In the genomic region with DNA sequence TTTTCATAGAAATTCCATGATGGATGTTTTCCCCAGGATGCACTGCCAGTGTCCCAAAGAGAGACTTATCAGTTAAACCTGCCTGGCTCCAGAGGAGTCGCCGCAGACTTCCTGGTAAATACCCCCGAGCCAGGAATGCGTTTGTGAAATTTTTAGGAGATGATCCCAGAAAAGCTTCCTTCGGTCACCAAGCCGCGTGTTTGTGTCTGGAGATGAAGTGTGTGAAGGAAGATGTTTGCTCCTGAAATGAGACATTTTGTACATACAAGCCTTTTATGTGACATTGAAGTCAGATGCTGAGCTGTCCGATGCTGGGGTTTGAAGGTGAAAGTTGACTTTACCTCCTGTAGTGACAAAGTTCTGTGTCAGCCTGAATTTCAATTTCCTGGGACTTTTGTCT, we compare ENCODE assay signal across 20 cellular contexts.
DNase-seq lines count a peak whose midpoint lies in the region; ATAC-seq, FAIRE-seq and TF ChIP-seq lines count a peak whose summit lies in the region.
"Had no signal": no experiment of that assay in that cellular context is flagged by ENCODE, and none has a peak within 500 bp of the region (broad histone marks: within the 10 kb centered on the region; RNA-seq: fewer than 3 reads in every experiment).

No MANE protein-coding gene starts in this region.

- no peak overlapping the region for H2AK5ac ChIP-seq in trophoblast cell (ENCODE audit: low read length)

- in situ Hi-C loops in GM12878 (cut with MboI): no loop called here

- POLR2A ChIA-PET in GM12878 (lab: Charles Lee): interaction anchor here (0.8 to 1.5 kb wide), 8 partner anchors 9 to 76 kb away, joined by 3 to 10 read pairs (median 4); no protein-coding TSS in a partner anchor

- H3K4me1 ChIP-seq in GM12878 (ENCODE audit: control insufficient read depth, insufficient read depth, low read length): peaks cover 75% of the 10 kb centered on the region
- H3K4me1 ChIP-seq in trophoblast cell (ENCODE audit: control insufficient read depth in 1 of 2, insufficient read depth in 2 of 2, low read length in 2 of 2): peaks cover 45 to 50% of the 10 kb centered on the region in 2 experiments

- H4K20me1 ChIP-seq in GM12878 (ENCODE audit: control insufficient read depth, insufficient read depth): no peaks in the 10 kb centered on the region

- no peak overlapping the region for H4K12ac ChIP-seq in trophoblast cell (ENCODE audit: low read depth, low read length)

- H3K36me3 Mint-ChIP-seq in endothelial cell (ENCODE audit: low read depth, unreplicated experiment): peaks cover 2% of the 10 kb centered on the region
- H3K36me3 Mint-ChIP-seq: WTC11 had no signal

- no peak for TF ChIP-seq EP300 in GM12878 (IDR thresholded peaks at IDR 0.05; ENCODE audit: borderline replicate concordance in 1 of 2, control insufficient read depth in 1 of 2, low read depth in 2 of 2, low read length in 2 of 2)

- TF ChIP-seq POLR2A in GM12878 (IDR thresholded peaks at IDR 0.05; ENCODE audit: low read depth, low read length): no peak

- no peak for ATAC-seq in GM12878
- ATAC-seq: esophagus mucosa; left lobe of liver; naive thymus-derived CD8-positive, alpha-beta T cell; WTC11 had no signal

- no peak for FAIRE-seq in GM12878 (lab: Jason Lieb, UNC)
- FAIRE-seq: G401.6 had no signal

- H2BK5ac ChIP-seq in trophoblast cell (ENCODE audit: low read depth, low read length, poor library complexity): peak overlapping the region; percentile 93

- H3K79me2 ChIP-seq in GM12878 (ENCODE audit: control insufficient read depth, insufficient read depth, low read length) (peaks cover 52% of the 10 kb centered on the region), trophoblast cell (ENCODE audit: control insufficient read depth, insufficient read depth, low read length, poor library complexity) (peaks cover 14% of the 10 kb centered on the region)

- intact Hi-C loops in GM12878 (cut with micrococcal nuclease; ENCODE audit: unreplicated experiment): loop anchor here (10.0 kb wide), 1 partner anchor 270 kb away; no protein-coding TSS in a partner anchor

- H3K4ac ChIP-seq in trophoblast cell (ENCODE audit: low read depth, low read length): no peak overlapping the region

- peaks cover 7% of the 10 kb centered on the region for H3K9me3 ChIP-seq in KOPT-K1 (ENCODE audit: insufficient read depth, low read length, poor library complexity, severe bottlenecking)
- H3K9me3 ChIP-seq in GM12878 (replicated peaks; ENCODE audit: control insufficient read depth, insufficient read depth, low read length): no peaks in the 10 kb centered on the region
- H3K9me3 ChIP-seq in trophoblast cell (ENCODE audit: insufficient read depth, low read depth, low read length): no peaks in the 10 kb centered on the region
- H3K9me3 ChIP-seq: tibial nerve had no signal

- H3K79me1 ChIP-seq in trophoblast cell (ENCODE audit: low read length): peaks cover 47% of the 10 kb centered on the region

- H3K4me2 ChIP-seq in GM12878 (ENCODE audit: control insufficient read depth, insufficient read depth) (peak overlapping the region; percentile 61; the same call in 1 of the 2 replicates), trophoblast cell (ENCODE audit: low read length) (no peak overlapping the region)

- SMC1A ChIA-PET in GM12878 (lab: Charles Lee; ENCODE audit: uncharacterized antibody, unreplicated experiment): interaction anchor here (0.7 to 4.9 kb wide), 14 partner anchors 10 to 227 kb away, joined by 3 to 51 read pairs (median 4); no protein-coding TSS in a partner anchor

- no TSS peak for BruUV-seq in GM12878 (replicated peaks; lab: Mats Ljungman, UMichigan)

- H3K27me3 ChIP-seq in GM12878 (replicated peaks in 1 of 2; ENCODE audit: control insufficient read depth in 2 of 2, insufficient read depth in 2 of 2, low read length in 1 of 2) (no peaks in the 10 kb centered on the region), trophoblast cell (ENCODE audit: insufficient read depth, low read length) (no peaks in the 10 kb centered on the region)
- H3K27me3 ChIP-seq: tibial nerve had no signal

- TF ChIP-seq CTCF in GM12878 (IDR thresholded peaks at IDR 0.05 in 2 of 3, conservative IDR thresholded peaks at IDR 0.05 in 1 of 3; ENCODE audit: control insufficient read depth in 2 of 3, extremely low read depth in 1 of 3, insufficient read depth in 1 of 3, low read depth in 3 of 3, low read length in 3 of 3) (no peak), endothelial cell (IDR thresholded peaks at IDR 0.05; ENCODE audit: unreplicated experiment) (no peak)

- DNase-seq in SIG-M5 treated with dmso at 0.1 percent for 504 hours (lab: John Stamatoyannopoulos, UW; ENCODE audit: unreplicated experiment) (peak; percentile 31), SIG-M5 (lab: John Stamatoyannopoulos, UW) (no peak), GM12878 (ENCODE audit: low read depth, low spot score) (no peak), trophoblast cell (peak; percentile 63 to 67), endothelial cell (ENCODE audit: low spot score) (no peak), medulla oblongata (ENCODE audit: extremely low spot score) (no peak), substantia nigra (lab: John Stamatoyannopoulos, UW) (no peak)
- DNase-seq: CD8-positive, alpha-beta memory T cell; naive thymus-derived CD8-positive, alpha-beta T cell; NCI-H1092 treated with DMSO at 0.1 percent for 48 hours; NCI-H345; stimulated activated CD4-positive, alpha-beta T cell treated with anti-CD3 and anti-CD28 coated beads, Interleukin-4, amount 100 ng/mL, for 1 hour had no signal

- no peak for TF ChIP-seq RAD21 in GM12878 (IDR thresholded peaks at IDR 0.05; ENCODE audit: insufficient read depth, low read depth, low read length)

- peaks cover 6% of the 10 kb centered on the region for H3K27me3 Mint-ChIP-seq in endothelial cell (ENCODE audit: unreplicated experiment)
- H3K27me3 Mint-ChIP-seq: naive thymus-derived CD8-positive, alpha-beta T cell had no signal

- H3K36me3 ChIP-seq in KOPT-K1 (ENCODE audit: insufficient read depth, low read length): peaks cover 26% of the 10 kb centered on the region
- peaks cover 2 to 3% of the 10 kb centered on the region in 2 experiments; a peak in 3 of 4 replicates for H3K36me3 ChIP-seq in GM12878 (ENCODE audit: control insufficient read depth in 2 of 2, insufficient read depth in 2 of 2, low read length in 1 of 2)
- no peaks in the 10 kb centered on the region for H3K36me3 ChIP-seq in trophoblast cell (ENCODE audit: control insufficient read depth in 1 of 2, insufficient read depth in 2 of 2, low read length in 2 of 2)
- H3K36me3 ChIP-seq: tibial nerve had no signal

- peak overlapping the region; percentile 97 for H3K27ac ChIP-seq in KOPT-K1 (ENCODE audit: low read depth, low read length, poor library complexity, severe bottlenecking)
- peak overlapping the region; percentile 92 for H3K27ac ChIP-seq in GM12878 (ENCODE audit: control insufficient read depth, insufficient read depth)
- H3K27ac ChIP-seq in trophoblast cell (ENCODE audit: low read depth, low read length): peak overlapping the region; percentile 94
- H3K27ac ChIP-seq in substantia nigra (ENCODE audit: low read depth, low read length, poor library complexity, severe bottlenecking): no peak overlapping the region
- H3K27ac ChIP-seq: 22Rv1, tibial nerve had no signal

- 94% methylated on average over 8 of the region's 8 CpGs for WGBS in GM12878 (ENCODE audit: insufficient coverage, insufficient replicate concordance, low lambda C conversion rate, missing lambda C conversion rate)
- WGBS in trophoblast cell (ENCODE audit: extremely low coverage, insufficient coverage, insufficient read length): no CpG with 5 or more reads among the region's 8 CpGs

- CTCF ChIA-PET in GM12878 (lab: Yijun Ruan, JAX): interaction anchor here (0.8 to 3.0 kb wide), 7 partner anchors 21 to 227 kb away, joined by 3 to 13 read pairs (median 3); no protein-coding TSS in a partner anchor

- RAD21 ChIA-PET in GM12878 (lab: Charles Lee; ENCODE audit: unreplicated experiment): interaction anchor here (1.0 to 4.6 kb wide), 8 partner anchors 10 to 202 kb away, joined by 3 to 30 read pairs (median 5); no protein-coding TSS in a partner anchor

- peak overlapping the region; percentile 97 for H4K91ac ChIP-seq in trophoblast cell (ENCODE audit: low read depth, low read length)

- H3K9me3 Mint-ChIP-seq in endothelial cell (ENCODE audit: unreplicated experiment): no peaks in the 10 kb centered on the region
- H3K9me3 Mint-ChIP-seq: CD8-positive, alpha-beta memory T cell; dendritic cell treated with granulocyte-macrophage colony-stimulating factor and Interleukin-4, amounts not matched to agents 40 ng/mL and 50 ng/mL, for 4 days; naive thymus-derived CD8-positive, alpha-beta T cell; WTC11 had no signal

- H3K23ac ChIP-seq in trophoblast cell (ENCODE audit: low read length): no peak overlapping the region

- H2AFZ ChIP-seq in GM12878 (ENCODE audit: control insufficient read depth, low read depth, low read length): no peak overlapping the region
- H2AFZ ChIP-seq in trophoblast cell (ENCODE audit: insufficient read depth, low read length, poor library complexity): no peak overlapping the region

- peak overlapping the region; percentile 23 for H2BK12ac ChIP-seq in trophoblast cell (ENCODE audit: low read length)

- H3K27ac Mint-ChIP-seq in endothelial cell (ENCODE audit: unreplicated experiment): no peak overlapping the region
- H3K27ac Mint-ChIP-seq: dendritic cell treated with granulocyte-macrophage colony-stimulating factor and Interleukin-4, amounts not matched to agents 40 ng/mL and 50 ng/mL, for 4 days had no signal

- H3K14ac ChIP-seq in trophoblast cell (ENCODE audit: low read length): no peak overlapping the region

- H3K18ac ChIP-seq in trophoblast cell (ENCODE audit: low read length): no peak overlapping the region

- H4K8ac ChIP-seq in trophoblast cell (ENCODE audit: low read depth, low read length): no peak overlapping the region

- peak overlapping the region; percentile 54 for H3K9ac ChIP-seq in GM12878 (ENCODE audit: control insufficient read depth, insufficient read depth, low read length)
- no peak overlapping the region for H3K9ac ChIP-seq in trophoblast cell (ENCODE audit: low read length)

- H3K4me3 ChIP-seq in GM12878: no peak overlapping the region
- no peak overlapping the region for H3K4me3 ChIP-seq in trophoblast cell (ENCODE audit: low read depth, low read length)
- H3K4me3 ChIP-seq: tibial nerve had no signal

- no peak overlapping the region for H2BK120ac ChIP-seq in trophoblast cell (ENCODE audit: insufficient read depth, low read length, poor library complexity)

- no peak overlapping the region for H3K4me3 Mint-ChIP-seq in endothelial cell (ENCODE audit: unreplicated experiment)
- H3K4me3 Mint-ChIP-seq: CD8-positive, alpha-beta memory T cell; dendritic cell treated with granulocyte-macrophage colony-stimulating factor and Interleukin-4, amounts not matched to agents 40 ng/mL and 50 ng/mL, for 4 days; naive thymus-derived CD8-positive, alpha-beta T cell; WTC11 had no signal

- H3K4me1 Mint-ChIP-seq in endothelial cell (ENCODE audit: unreplicated experiment): peaks cover 28% of the 10 kb centered on the region

TF ChIP-seq in GM12878, 131 proteins besides CTCF, POLR2A, EP300 and RAD21:
- TF ChIP-seq STAT1 (conservative IDR thresholded peaks at IDR 0.05) (no peak), PML (IDR thresholded peaks at IDR 0.05; ENCODE audit: low read length) (0 out of 2 replicates have a peak, but pooled peaks have one; percentile 33)

Comparison
In these comparisons a context has a peak if more than half of its experiments do, and no peak if none do; other contexts are left out.
1. DNase-seq: peak in SIG-M5 treated with dmso at 0.1 percent for 504 hours (single experiment) and trophoblast cell (2 of 2); none in SIG-M5 (single experiment), GM12878 (single experiment), endothelial cell (single experiment), medulla oblongata (single experiment) and substantia nigra (0 of 49).